ENCODE assay signal across 8 cellular contexts in the genomic region with DNA sequence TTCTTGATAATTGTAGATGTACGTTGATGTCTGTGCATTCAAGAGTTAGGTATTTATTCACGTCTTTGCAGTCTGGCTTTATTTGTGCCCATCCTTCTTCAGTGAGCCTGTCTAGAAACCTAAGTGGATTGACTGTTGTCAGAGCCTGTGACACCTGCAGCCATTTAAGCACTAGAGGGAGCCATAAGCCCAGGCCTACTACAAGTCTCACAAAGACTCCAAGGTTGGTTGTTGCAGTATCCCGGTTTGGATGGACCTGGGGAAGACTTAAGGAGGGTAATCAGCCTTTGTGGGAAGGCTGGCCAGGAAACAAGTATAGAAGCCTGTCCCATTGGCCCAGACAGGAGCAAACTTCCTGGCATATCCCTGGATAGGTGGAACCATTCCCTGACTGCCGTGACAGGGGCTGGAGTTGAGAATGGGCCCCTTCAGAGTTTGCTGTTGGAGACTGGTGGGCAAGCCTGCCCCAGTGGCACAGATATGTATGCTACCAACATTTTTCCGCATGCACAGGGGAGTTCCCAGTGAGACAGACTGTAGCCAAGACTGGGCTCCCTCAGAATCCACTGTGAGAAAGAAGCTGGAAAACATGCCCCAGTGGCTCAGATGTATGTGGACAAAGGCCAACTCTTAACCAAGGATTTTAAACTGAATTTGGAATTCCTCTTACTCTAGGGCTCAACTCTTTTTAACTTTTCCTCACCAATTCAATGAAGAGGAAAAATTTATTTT. TPM values are rescaled to one million over a fixed set of nuclear protein-coding genes. Genes with fewer than 3 reads are reported as not detected.
DNase-seq lines count a peak whose midpoint lies in the region; ATAC-seq and TF ChIP-seq lines count a peak whose summit lies in the region.

No MANE protein-coding gene starts in this region.

- H4K20me1 ChIP-seq in SK-N-SH (ENCODE audit: insufficient read depth), result no peaks in the 10 kb centered on the region

- TF ChIP-seq POLR2A in gastrocnemius medialis (IDR thresholded peaks at IDR 0.05) (no peak), uterus (IDR thresholded peaks at IDR 0.05) (no peak)

- H3K4me1 Mint-ChIP-seq in activated T-cell treated with anti-CD3 and anti-CD28 coated beads, Interleukin-2, amount 50 U/mL, for 72 hours (ENCODE audit: low read depth), result no peaks in the 10 kb centered on the region
- no peaks in the 10 kb centered on the region for H3K4me1 Mint-ChIP-seq in CD8-positive, alpha-beta T cell (ENCODE audit: low read depth)

- peak; percentile 3 to 6 for DNase-seq in activated T-cell treated with anti-CD3 and anti-CD28 coated beads, Interleukin-2, amount 50 U/mL, for 72 hours
- DNase-seq in activated T-cell treated with anti-CD3 and anti-CD28 coated beads for 4 hours, result no peak
- peak; percentile 65 for DNase-seq in NCI-H1105 treated with DMSO at 0.1 percent for 48 hours (lab: John Stamatoyannopoulos, UW)
- DNase-seq in SK-N-SH, result peak; percentile 64
- DNase-seq in foreskin keratinocyte, result peak; percentile 37 to 64
- peak; percentile 22 to 66 for DNase-seq in gastrocnemius medialis
- no peak for DNase-seq in CD8-positive, alpha-beta T cell
- DNase-seq in uterus, result no peak

- CTCF ChIA-PET in SK-N-SH (lab: Yijun Ruan, JAX), result interaction anchor here (0.6 to 5.0 kb wide), 19 partner anchors 9 to 1259 kb away, joined by 3 to 28 read pairs (median 4); partner anchors contain the start of genes LRRC30 and PTPRM
- CTCF ChIA-PET in CD8-positive, alpha-beta T cell (lab: Charles Lee), result no interaction called here

- TF ChIP-seq CTCF in SK-N-SH (IDR thresholded peaks at IDR 0.05) (peak; percentile 56), foreskin keratinocyte (conservative IDR thresholded peaks at IDR 0.05) (peak; percentile 88), gastrocnemius medialis (IDR thresholded peaks at IDR 0.05 in 4 of 5, conservative IDR thresholded peaks at IDR 0.05 in 1 of 5) (peak; percentile 58 to 88 (median 80)), uterus (IDR thresholded peaks at IDR 0.05) (peak in 1 of 4 experiments; percentile 20)
- no peak for TF ChIP-seq CTCF in CD8-positive, alpha-beta T cell (IDR thresholded peaks at IDR 0.05)

- no peak overlapping the region for H3K4me2 ChIP-seq in SK-N-SH

- no peaks in the 10 kb centered on the region; a peak in 1 of 4 replicates for H3K4me1 ChIP-seq in SK-N-SH (ENCODE audit: control insufficient read depth in 1 of 2, insufficient read depth in 2 of 2, low read depth in 1 of 2, low read length in 1 of 2)
- H3K4me1 ChIP-seq in foreskin keratinocyte, result no peaks in the 10 kb centered on the region
- H3K4me1 ChIP-seq in gastrocnemius medialis, result peaks cover 3 to 7% of the 10 kb centered on the region in 2 donors
- H3K4me1 ChIP-seq in CD8-positive, alpha-beta T cell (ENCODE audit: insufficient read depth, low read length), result no peaks in the 10 kb centered on the region
- no peaks in the 10 kb centered on the region for H3K4me1 ChIP-seq in uterus

- in situ Hi-C loops in gastrocnemius medialis (cut with MboI; ENCODE audit: low sequenced_read_pairs in 4 of 4), result no loop called here

- 20% methylated on average over 5 of the region's 5 CpGs for whole genome bisulfite sequencing in SK-N-SH (ENCODE audit: low lambda C conversion rate)

- H3K4me3 Mint-ChIP-seq in activated T-cell treated with anti-CD3 and anti-CD28 coated beads, Interleukin-2, amount 50 U/mL, for 72 hours, result no peak overlapping the region
- no peak overlapping the region for H3K4me3 Mint-ChIP-seq in CD8-positive, alpha-beta T cell

- POLR2A ChIA-PET in SK-N-SH (lab: Yijun Ruan, JAX), result no interaction called here
- POLR2A ChIA-PET in CD8-positive, alpha-beta T cell (lab: Charles Lee), result no interaction called here

- no peaks in the 10 kb centered on the region for H3K79me2 ChIP-seq in SK-N-SH (ENCODE audit: insufficient read depth)

- H2AFZ ChIP-seq in SK-N-SH (ENCODE audit: low read depth), result no peak overlapping the region

- no peaks in the 10 kb centered on the region for H3K9me2 ChIP-seq in SK-N-SH

- no peaks in the 10 kb centered on the region for H3K36me3 ChIP-seq in SK-N-SH (replicated peaks in 1 of 2; ENCODE audit: control insufficient read depth in 1 of 2, insufficient read depth in 2 of 2, low read length in 1 of 2)
- H3K36me3 ChIP-seq in gastrocnemius medialis, result no peaks in the 10 kb centered on the region
- no peaks in the 10 kb centered on the region for H3K36me3 ChIP-seq in CD8-positive, alpha-beta T cell (ENCODE audit: insufficient read depth, low read length)
- no peaks in the 10 kb centered on the region for H3K36me3 ChIP-seq in uterus

- H3K9ac ChIP-seq in SK-N-SH, result no peak overlapping the region

- H3K36me3 Mint-ChIP-seq in activated T-cell treated with anti-CD3 and anti-CD28 coated beads, Interleukin-2, amount 50 U/mL, for 72 hours (ENCODE audit: insufficient read depth in 2 of 2), result no peaks in the 10 kb centered on the region
- no peaks in the 10 kb centered on the region for H3K36me3 Mint-ChIP-seq in CD8-positive, alpha-beta T cell

- no peaks in the 10 kb centered on the region for H3K9me3 ChIP-seq in SK-N-SH
- no peaks in the 10 kb centered on the region for H3K9me3 ChIP-seq in gastrocnemius medialis
- H3K9me3 ChIP-seq in CD8-positive, alpha-beta T cell (ENCODE audit: low read length), result no peaks in the 10 kb centered on the region
- H3K9me3 ChIP-seq in uterus, result no peaks in the 10 kb centered on the region

- intact Hi-C loops in gastrocnemius medialis (cut with DNase I; ENCODE audit: low total_unique reads), result loop anchor here (2.0 to 5.0 kb wide), 3 partner anchors 36 to 1167 kb away; no protein-coding TSS in a partner anchor
- intact Hi-C loops in CD8-positive, alpha-beta T cell (cut with DNase I, micrococcal nuclease), result no loop called here
- intact Hi-C loops in uterus (cut with DNase I; ENCODE audit: low total_unique reads), result no loop called here

- TF ChIP-seq EP300 in SK-N-SH (IDR thresholded peaks at IDR 0.05; ENCODE audit: borderline replicate concordance in 1 of 2, low read depth in 1 of 2, low read length in 1 of 2), result no peak

- H3K4me3 ChIP-seq in SK-N-SH (ENCODE audit: low read depth in 2 of 2, low read length in 1 of 2), result peak overlapping the region in 1 of 2 experiments; percentile 43; a peak in 1 of 4 replicates
- H3K4me3 ChIP-seq in gastrocnemius medialis, result no peak overlapping the region
- H3K4me3 ChIP-seq in CD8-positive, alpha-beta T cell (ENCODE audit: low read depth, low read length), result no peak overlapping the region
- no peak overlapping the region for H3K4me3 ChIP-seq in uterus

- H3K9me3 Mint-ChIP-seq in activated T-cell treated with anti-CD3 and anti-CD28 coated beads, Interleukin-2, amount 50 U/mL, for 72 hours, result no peaks in the 10 kb centered on the region
- H3K9me3 Mint-ChIP-seq in CD8-positive, alpha-beta T cell, result peaks cover 2% of the 10 kb centered on the region

- TF ChIP-seq RAD21 in SK-N-SH (IDR thresholded peaks at IDR 0.05; ENCODE audit: low read length), result peak; percentile 96

- H3K27ac Mint-ChIP-seq in activated T-cell treated with anti-CD3 and anti-CD28 coated beads, Interleukin-2, amount 50 U/mL, for 72 hours, result no peak overlapping the region
- H3K27ac Mint-ChIP-seq in CD8-positive, alpha-beta T cell, result no peak overlapping the region

- H3K27me3 Mint-ChIP-seq in activated T-cell treated with anti-CD3 and anti-CD28 coated beads, Interleukin-2, amount 50 U/mL, for 72 hours (ENCODE audit: low read depth), result no peaks in the 10 kb centered on the region
- no peaks in the 10 kb centered on the region for H3K27me3 Mint-ChIP-seq in CD8-positive, alpha-beta T cell (ENCODE audit: low read depth)

- no peaks in the 10 kb centered on the region for H3F3A ChIP-seq in SK-N-SH (replicated peaks; ENCODE audit: insufficient read depth)

- no peaks in the 10 kb centered on the region for H3K27me3 ChIP-seq in SK-N-SH (ENCODE audit: insufficient read depth)
- H3K27me3 ChIP-seq in foreskin keratinocyte, result peaks cover 5% of the 10 kb centered on the region
- no peaks in the 10 kb centered on the region for H3K27me3 ChIP-seq in gastrocnemius medialis
- no peaks in the 10 kb centered on the region for H3K27me3 ChIP-seq in CD8-positive, alpha-beta T cell (ENCODE audit: insufficient read depth, low read length)
- no peaks in the 10 kb centered on the region for H3K27me3 ChIP-seq in uterus

- ATAC-seq in activated T-cell treated with anti-CD3 and anti-CD28 coated beads, Interleukin-2, amount 50 U/mL, for 72 hours (replicated peaks in 1 of 2), result no peak
- ATAC-seq in foreskin keratinocyte, result peak; percentile 93
- peak; percentile 98 to 100 for ATAC-seq in gastrocnemius medialis
- ATAC-seq in CD8-positive, alpha-beta T cell, result no peak

- H3K27ac ChIP-seq in SK-N-SH (ENCODE audit: low read depth in 2 of 2, low read length in 1 of 2), result no peak overlapping the region
- H3K27ac ChIP-seq in foreskin keratinocyte, result no peak overlapping the region
- H3K27ac ChIP-seq in gastrocnemius medialis, result no peak overlapping the region
- no peak overlapping the region for H3K27ac ChIP-seq in CD8-positive, alpha-beta T cell (ENCODE audit: low read depth, low read length)
- no peak overlapping the region for H3K27ac ChIP-seq in uterus

TF ChIP-seq in SK-N-SH, 30 proteins besides CTCF, POLR2A, EP300 and RAD21 (continues in another document):
- TF ChIP-seq TAF1 (IDR thresholded peaks at IDR 0.05; ENCODE audit: borderline replicate concordance, low read depth, low read length) (no peak), GATA2 (CRISPR knock-in tag; IDR thresholded peaks at IDR 0.05) (no peak), SMC3 (IDR thresholded peaks at IDR 0.05; ENCODE audit: low read depth, low read length) (peak; percentile 65; the same call in 1 of the 2 replicates)
- TF ChIP-seq, protein P1, sequence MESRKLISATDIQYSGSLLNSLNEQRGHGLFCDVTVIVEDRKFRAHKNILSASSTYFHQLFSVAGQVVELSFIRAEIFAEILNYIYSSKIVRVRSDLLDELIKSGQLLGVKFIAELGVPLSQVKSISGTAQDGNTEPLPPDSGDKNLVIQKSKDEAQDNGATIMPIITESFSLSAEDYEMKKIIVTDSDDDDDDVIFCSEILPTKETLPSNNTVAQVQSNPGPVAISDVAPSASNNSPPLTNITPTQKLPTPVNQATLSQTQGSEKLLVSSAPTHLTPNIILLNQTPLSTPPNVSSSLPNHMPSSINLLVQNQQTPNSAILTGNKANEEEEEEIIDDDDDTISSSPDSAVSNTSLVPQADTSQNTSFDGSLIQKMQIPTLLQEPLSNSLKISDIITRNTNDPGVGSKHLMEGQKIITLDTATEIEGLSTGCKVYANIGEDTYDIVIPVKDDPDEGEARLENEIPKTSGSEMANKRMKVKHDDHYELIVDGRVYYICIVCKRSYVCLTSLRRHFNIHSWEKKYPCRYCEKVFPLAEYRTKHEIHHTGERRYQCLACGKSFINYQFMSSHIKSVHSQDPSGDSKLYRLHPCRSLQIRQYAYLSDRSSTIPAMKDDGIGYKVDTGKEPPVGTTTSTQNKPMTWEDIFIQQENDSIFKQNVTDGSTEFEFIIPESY (IDR thresholded peaks at IDR 0.05; ENCODE audit: borderline replicate concordance, low read depth), result no peak

RNA-seq across cellular contexts. Expression of gene LRRC30, which starts 9.3 kb away (rescaled TPM):
- total RNA-seq in activated T-cell treated with anti-CD3 and anti-CD28 coated beads, Interleukin-2, amount 50 U/mL, for 72 hours, result not detected
- polyA plus RNA-seq in SK-N-SH (2012; rRNA removed) (not detected in 2 replicates), foreskin keratinocyte (not detected in 2 replicates)
- not detected in 2 replicates for polyA plus RNA-seq in SK-N-SH (2012; cell fraction: cytosol; rRNA removed)
- not detected in 2 replicates for polyA plus RNA-seq in SK-N-SH (2012; cell fraction: nucleus; rRNA removed)
- total RNA-seq in foreskin keratinocyte (not detected in 2 replicates), gastrocnemius medialis (1 to 10 TPM; 2.1 to 6.2 (median 5.0) TPM), uterus (not detected)
- not detected for total RNA-seq in CD8-positive, alpha-beta T cell

Comparison
In these comparisons a context has a peak if more than half of its experiments do, and no peak if none do; other contexts are left out.
1. DNase-seq: peak in activated T-cell treated with anti-CD3 and anti-CD28 coated beads, Interleukin-2, amount 50 U/mL, for 72 hours (2 of 2), NCI-H1105 treated with DMSO at 0.1 percent for 48 hours (single experiment), SK-N-SH (single experiment), foreskin keratinocyte (2 of 2) and gastrocnemius medialis (2 of 2); none in activated T-cell treated with anti-CD3 and anti-CD28 coated beads for 4 hours (single experiment), CD8-positive, alpha-beta T cell (0 of 7) and uterus (0 of 2).
2. ATAC-seq: peak in foreskin keratinocyte (single experiment) and gastrocnemius medialis (2 of 2); none in activated T-cell treated with anti-CD3 and anti-CD28 coated beads, Interleukin-2, amount 50 U/mL, for 72 hours (0 of 2) and CD8-positive, alpha-beta T cell (single experiment).